ENCODE assay signal across 13 cellular contexts in the genomic region with DNA sequence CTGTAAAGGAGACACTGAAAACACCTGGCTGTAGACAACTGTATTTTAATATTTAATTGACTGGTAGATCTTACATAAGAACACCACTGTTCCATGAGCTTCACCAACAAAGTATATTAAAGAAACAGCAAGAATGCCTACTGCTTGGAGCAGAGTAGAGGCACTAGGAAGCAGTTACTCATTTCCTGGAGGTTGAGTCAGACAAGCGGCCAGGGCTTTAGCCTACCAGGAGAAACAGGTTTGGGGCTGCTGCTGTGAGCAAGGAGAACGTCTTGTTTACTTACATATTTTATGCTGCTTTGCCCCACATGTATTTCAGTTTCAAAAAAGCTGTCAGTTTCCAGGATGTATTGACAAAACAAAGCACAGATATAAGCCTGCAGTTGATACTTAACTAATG. TPM values are rescaled to one million over a fixed set of nuclear protein-coding genes. Genes with fewer than 3 reads are reported as not detected.
DNase-seq lines count a peak whose midpoint lies in the region; ATAC-seq, FAIRE-seq and TF ChIP-seq lines count a peak whose summit lies in the region.
"Had no signal": no experiment of that assay in that cellular context is flagged by ENCODE, and none has a peak within 500 bp of the region (broad histone marks: within the 10 kb centered on the region; RNA-seq: fewer than 3 reads in every experiment).

No MANE protein-coding gene starts in this region.

- H3K27ac Mint-ChIP-seq in astrocyte (ENCODE audit: unreplicated experiment) = peak overlapping the region; percentile 59
- H3K27ac Mint-ChIP-seq: endodermal cell had no signal

- no peak overlapping the region for H2AFZ ChIP-seq in astrocyte (ENCODE audit: low read depth, low read length)

- H3K9ac ChIP-seq in astrocyte (ENCODE audit: low read length) = peak overlapping the region; percentile 22

- no peaks in the 10 kb centered on the region for H3K27me3 Mint-ChIP-seq in astrocyte (ENCODE audit: low read depth, unreplicated experiment)

- TF ChIP-seq CTCF in AG10803 (conservative IDR thresholded peaks at IDR 0.05; ENCODE audit: low read length) (no peak), astrocyte (IDR thresholded peaks at IDR 0.05; ENCODE audit: insufficient read depth, low read depth, low read length) (no peak)

- peaks cover 30% of the 10 kb centered on the region for H3K36me3 ChIP-seq in astrocyte (ENCODE audit: insufficient read depth, low read length)
- H3K36me3 ChIP-seq in H7 (replicated peaks; ENCODE audit: control insufficient read depth, insufficient read depth, low read length) = peaks cover 4% of the 10 kb centered on the region

- H3K4me1 ChIP-seq in astrocyte (ENCODE audit: insufficient read depth, low read length) = peaks cover 9% of the 10 kb centered on the region

- no peaks in the 10 kb centered on the region for H3K9me3 Mint-ChIP-seq in astrocyte (ENCODE audit: unreplicated experiment)
- H3K9me3 Mint-ChIP-seq: endodermal cell had no signal

- peaks cover 11% of the 10 kb centered on the region for H3K36me3 Mint-ChIP-seq in astrocyte (ENCODE audit: low read depth, unreplicated experiment)

- H3K4me3 Mint-ChIP-seq in astrocyte (ENCODE audit: unreplicated experiment) = peak overlapping the region; percentile 21
- H3K4me3 Mint-ChIP-seq: endodermal cell had no signal

- in situ Hi-C loops in KBM-7 (cut with MboI; ENCODE audit: low pct_unique_long_range_greater_than_20kb, low sequenced_read_pairs) = no loop called here

- H3K4me1 Mint-ChIP-seq in astrocyte (ENCODE audit: low read depth, unreplicated experiment) = peaks cover 13% of the 10 kb centered on the region
- H3K4me1 Mint-ChIP-seq: endodermal cell had no signal

- H3K9me3 ChIP-seq in astrocyte (ENCODE audit: insufficient read depth, low read depth, low read length) = no peaks in the 10 kb centered on the region
- H3K9me3 ChIP-seq: sigmoid colon had no signal

- ATAC-seq in GM19397 (IDR thresholded peaks at IDR 0.05; ENCODE audit: unreplicated experiment) (no peak), GM19463 (IDR thresholded peaks at IDR 0.05; ENCODE audit: unreplicated experiment) (no peak)

- no peaks in the 10 kb centered on the region for H3K79me2 ChIP-seq in astrocyte (ENCODE audit: insufficient read depth, low read length)

- no peak overlapping the region for H3K4me3 ChIP-seq in AG10803 (ENCODE audit: low read length)
- no peak overlapping the region for H3K4me3 ChIP-seq in astrocyte (ENCODE audit: insufficient read depth, low read depth, low read length)
- no peak overlapping the region for H3K4me3 ChIP-seq in H7 (ENCODE audit: insufficient read depth, low read depth, low read length)
- H3K4me3 ChIP-seq: sigmoid colon had no signal

- H3K4me2 ChIP-seq in astrocyte (ENCODE audit: low read length) = peak overlapping the region; percentile 63

- H3K27me3 ChIP-seq in astrocyte (ENCODE audit: insufficient read depth, low read length) = no peaks in the 10 kb centered on the region
- no peaks in the 10 kb centered on the region for H3K27me3 ChIP-seq in H7 (ENCODE audit: control insufficient read depth, insufficient read depth, low read length)
- H3K27me3 ChIP-seq: sigmoid colon had no signal

- H3K27ac ChIP-seq in astrocyte (ENCODE audit: low read depth, low read length) = peak overlapping the region; percentile 44
- H3K27ac ChIP-seq: sigmoid colon had no signal

- DNase-seq in AG10803 (ENCODE audit: low read depth) (peak; percentile 67), HT1080 (ENCODE audit: low read depth) (peak; percentile 95), astrocyte (ENCODE audit: low read depth) (peak; percentile 72), kidney tubule cell (ENCODE audit: low spot score) (peak; percentile 87), H7 (no peak), KBM-7 (no peak)
- DNase-seq: activated gamma-delta T cell, endodermal cell, NCI-H446 treated with DMSO at 0.1 percent for 48 hours, sigmoid colon, T1000 had no signal

- peak; percentile 45 for FAIRE-seq in astrocyte (lab: Jason Lieb, UNC)

- no peaks in the 10 kb centered on the region for H4K20me1 ChIP-seq in astrocyte (ENCODE audit: insufficient read depth, low read length)

RNA-seq across cellular contexts. Expression of a gene that starts 33.4 kb away (rescaled TPM):
- 45.4 and 51.5 TPM in 2 replicates for total RNA-seq in HT1080 (2014; rRNA removed; shearing (Covaris generic))
- 39.1 and 42.3 TPM in 2 replicates for polyA plus RNA-seq in HT1080 (2015; cell fraction: cytosol; rRNA removed)
- 27.5 and 31.9 TPM in 2 replicates for polyA plus RNA-seq in HT1080 (2015; cell fraction: nucleus; rRNA removed)
- total RNA-seq in astrocyte = 26.3 and 29.5 TPM in 2 replicates
- total RNA-seq in H7 (2014; rRNA removed; shearing (Covaris generic)) = 16.9 and 17.6 TPM in 2 replicates

RNA-seq across cellular contexts. Expression of a gene that starts 34.8 kb away (rescaled TPM):
- 82.6 and 94.4 TPM in 2 replicates for total RNA-seq in HT1080 (2014; rRNA removed; shearing (Covaris generic))
- polyA plus RNA-seq in HT1080 (2015; cell fraction: cytosol; rRNA removed) = 57.8 and 66.8 TPM in 2 replicates
- 138 and 147 TPM in 2 replicates for polyA plus RNA-seq in HT1080 (2015; cell fraction: nucleus; rRNA removed)
- total RNA-seq in astrocyte = 26.3 and 29.6 TPM in 2 replicates
- total RNA-seq in H7 (2014; rRNA removed; shearing (Covaris generic)) = 82.2 and 91.9 TPM in 2 replicates

RNA-seq across cellular contexts. Expression of a gene that starts 45.7 kb away (rescaled TPM):
- 2.1 and 2.8 TPM in 2 replicates for total RNA-seq in HT1080 (2014; rRNA removed; shearing (Covaris generic))
- polyA plus RNA-seq in HT1080 (2015; cell fraction: cytosol; rRNA removed) = 4.9 and 6.0 TPM in 2 replicates
- polyA plus RNA-seq in HT1080 (2015; cell fraction: nucleus; rRNA removed) = 4.9 and 5.3 TPM in 2 replicates
- total RNA-seq in astrocyte = 2.8 and 2.9 TPM in 2 replicates
- total RNA-seq in H7 (2014; rRNA removed; shearing (Covaris generic)) = 0.59 and 0.81 TPM in 2 replicates

Comparison
In these comparisons a context has a peak if more than half of its experiments do, and no peak if none do; other contexts are left out.
1. DNase-seq: peak in AG10803 (single experiment), HT1080 (single experiment), astrocyte (single experiment) and kidney tubule cell (single experiment); none in H7 (single experiment) and KBM-7 (single experiment).